ENCODE assay signal across 11 cellular contexts in genomic region chr17:20122236-20122879, GRCh38.
A peak's percentile ranks its signal among the peaks of the same experiment; 100 is the strongest.
DNase-seq lines count a peak whose midpoint lies in the region; ATAC-seq, FAIRE-seq and TF ChIP-seq lines count a peak whose summit lies in the region.
"Had no signal": no experiment of that assay in that cellular context is flagged by ENCODE, and none has a peak within 500 bp of the region (broad histone marks: within the 10 kb centered on the region; RNA-seq: fewer than 3 reads in every experiment).

No MANE protein-coding gene starts in this region.

- no peak overlapping the region for H4K5ac ChIP-seq in IMR-90 (ENCODE audit: low read depth, low read length)

- DNase-seq in Ammon's horn (ENCODE audit: low spot score), result peak; percentile 73
- no peak for DNase-seq in IMR-90
- no peak for DNase-seq in colonic mucosa
- peak; percentile 86 for DNase-seq in myocyte (ENCODE audit: low read depth)
- no peak for DNase-seq in HPDE6-E6E7 (ENCODE audit: extremely low spot score)
- no peak for DNase-seq in urothelium cell line (ENCODE audit: low spot score)
- no peak for DNase-seq in AML-193 (lab: John Stamatoyannopoulos, UW)
- DNase-seq in NCI-H226, result no peak

- no peak overlapping the region for H3K23ac ChIP-seq in IMR-90 (ENCODE audit: low read depth, low read length)

- H4K8ac ChIP-seq in IMR-90 (ENCODE audit: low read depth in 2 of 2, low read length in 2 of 2), result peak overlapping the region in 1 of 2 experiments; percentile 29; a peak in 1 of 4 replicates

- 72% methylated on average over 2 of the region's 8 CpGs; no CpG with 5 or more reads in 1 of the 2 experiments for WGBS in IMR-90 (ENCODE audit: extremely low coverage in 2 of 2, insufficient read length in 1 of 2), 2 experiments

- H3K9ac ChIP-seq in IMR-90 (ENCODE audit: low read depth, low read length) (no peak overlapping the region), colonic mucosa (ENCODE audit: low read depth in 2 of 2, low read length in 2 of 2) (no peak overlapping the region)

- H3K4me2 ChIP-seq in IMR-90 (ENCODE audit: low read depth, low read length), result no peak overlapping the region

- 0 out of 2 replicates have a peak overlapping the region, but pooled peaks have one; percentile 24 for H3K14ac ChIP-seq in IMR-90 (replicated peaks; ENCODE audit: low read depth, low read length)

- H2BK5ac ChIP-seq in IMR-90 (ENCODE audit: low read depth, low read length, poor library complexity, severe bottlenecking), result no peak overlapping the region

- dilution Hi-C loops in IMR-90 (cut with HindIII; ENCODE audit: low sequenced_read_pairs, unreplicated experiment), result no loop called here

- POLR2A ChIA-PET in IMR-90 (lab: Charles Lee; ENCODE audit: unreplicated experiment), result no interaction called here

- H2AK5ac ChIP-seq in IMR-90 (ENCODE audit: low read depth, low read length), result peak overlapping the region; percentile 20; the same call in 1 of the 2 replicates

- no peaks in the 10 kb centered on the region for H4K20me1 ChIP-seq in IMR-90 (ENCODE audit: insufficient read depth, low read length)

- peak overlapping the region; percentile 67; the same call in 2 of the 3 replicates for H2BK15ac ChIP-seq in IMR-90 (ENCODE audit: low read depth, low read length)

- intact Hi-C loops in IMR-90 (cut with micrococcal nuclease), result loop anchor here (1.0 to 5.0 kb wide), 2 partner anchors 105 to 725 kb away; no protein-coding TSS in a partner anchor
- intact Hi-C loops in colonic mucosa (cut with DNase I), result loop anchor here (5.0 kb wide), 2 partner anchors 105 to 195 kb away; no protein-coding TSS in a partner anchor

- TF ChIP-seq RAD21 in IMR-90 (IDR thresholded peaks at IDR 0.05; ENCODE audit: low read length), result no peak

- no peak for TF ChIP-seq CTCF in IMR-90 (conservative IDR thresholded peaks at IDR 0.05; ENCODE audit: low read depth, low read length)
- TF ChIP-seq CTCF in colonic mucosa (IDR thresholded peaks at IDR 0.05), result no peak

- ATAC-seq in IMR-90 (ENCODE audit: low read depth), result no peak; the same call in none of the 2 replicates

- H3K18ac ChIP-seq in IMR-90 (ENCODE audit: low read depth, low read length), result no peak overlapping the region

- H3K4me3 ChIP-seq in IMR-90 (ENCODE audit: insufficient read depth, low read depth, low read length) (no peak overlapping the region), colonic mucosa (peak overlapping the region; percentile 0)
- H3K4me3 ChIP-seq: esophagus muscularis mucosa, pancreas, uterus had no signal

- H3K4ac ChIP-seq in IMR-90 (ENCODE audit: low read depth, low read length), result peak overlapping the region; percentile 63

- no peaks in the 10 kb centered on the region for H3K9me3 ChIP-seq in IMR-90 (ENCODE audit: control insufficient read depth, insufficient read depth, low read length)
- H3K9me3 ChIP-seq in colonic mucosa, result no peaks in the 10 kb centered on the region
- H3K9me3 ChIP-seq: esophagus muscularis mucosa, pancreas, uterus had no signal

- CTCF ChIA-PET in IMR-90 (lab: Yijun Ruan, JAX), result interaction anchor here (0.6 to 2.4 kb wide), 7 partner anchors 19 to 129 kb away, joined by 3 to 8 read pairs (median 3); partner anchors contain the start of gene SPECC1

- H3K27me3 ChIP-seq in IMR-90 (ENCODE audit: control insufficient read depth, insufficient read depth, low read length), result no peaks in the 10 kb centered on the region
- no peaks in the 10 kb centered on the region for H3K27me3 ChIP-seq in colonic mucosa
- H3K27me3 ChIP-seq: esophagus muscularis mucosa, pancreas, uterus had no signal

- peak overlapping the region; percentile 58 for H2BK120ac ChIP-seq in IMR-90 (ENCODE audit: low read depth, low read length)

- FAIRE-seq in urothelium cell line (lab: Jason Lieb, UNC), result no peak
- FAIRE-seq: pancreas had no signal

- H3K56ac ChIP-seq in IMR-90 (ENCODE audit: extremely low read depth, insufficient read depth, low read length), result no peak overlapping the region; the same call in 1 of the 2 replicates

- H3K36me3 ChIP-seq in IMR-90 (ENCODE audit: control insufficient read depth, insufficient read depth, low read length) (no peaks in the 10 kb centered on the region), colonic mucosa (no peaks in the 10 kb centered on the region)
- H3K36me3 ChIP-seq: esophagus muscularis mucosa, pancreas, uterus had no signal

- H2BK20ac ChIP-seq in IMR-90 (ENCODE audit: low read depth, low read length), result peak overlapping the region; percentile 43

- in situ Hi-C loops in IMR-90 (cut with MboI; ENCODE audit: low sequenced_read_pairs), result loop anchor here (5.0 kb wide), 1 partner anchor 195 kb away; no protein-coding TSS in a partner anchor

- TF ChIP-seq POLR2A in IMR-90 (IDR thresholded peaks at IDR 0.05; ENCODE audit: low read depth, low read length), result no peak

- H2AFZ ChIP-seq in IMR-90 (replicated peaks; ENCODE audit: low read length, poor library complexity), result peak overlapping the region; percentile 58

- peaks cover 8% of the 10 kb centered on the region for H3K4me1 ChIP-seq in IMR-90 (ENCODE audit: control insufficient read depth, insufficient read depth, low read length)
- no peaks in the 10 kb centered on the region for H3K4me1 ChIP-seq in colonic mucosa
- H3K4me1 ChIP-seq: pancreas, uterus had no signal

- peaks cover 6% of the 10 kb centered on the region; the same call in 1 of the 2 replicates for H3K9me1 ChIP-seq in IMR-90 (ENCODE audit: insufficient read depth, low read length)

- H3K27ac ChIP-seq in IMR-90 (ENCODE audit: insufficient read depth, low read length) (no peak overlapping the region), colonic mucosa (no peak overlapping the region)
- H3K27ac ChIP-seq: esophagus muscularis mucosa, pancreas, uterus had no signal

- H4K91ac ChIP-seq in IMR-90 (ENCODE audit: insufficient read depth, low read depth, low read length), result peak overlapping the region; percentile 66; the same call in 1 of the 2 replicates

- no peaks in the 10 kb centered on the region for H3K79me1 ChIP-seq in IMR-90 (ENCODE audit: low read depth in 1 of 2, low read length in 2 of 2)

- no peak overlapping the region for H2AK9ac ChIP-seq in IMR-90 (replicated peaks; ENCODE audit: low read depth, low read length, poor library complexity)

- no TSS peak for BruUV-seq in IMR-90 (replicated peaks; lab: Mats Ljungman, UMichigan)

TF ChIP-seq in IMR-90, 13 proteins besides CTCF, POLR2A, EP300 and RAD21:
- TF ChIP-seq RFX5 (IDR thresholded peaks at IDR 0.05; ENCODE audit: low read depth, low read length), result no peak
- peak; percentile 31; the same call in 1 of the 2 replicates for TF ChIP-seq CEBPB (IDR thresholded peaks at IDR 0.05; ENCODE audit: low read depth, low read length)

Comparison
In these comparisons a context has a peak if more than half of its experiments do, and no peak if none do; other contexts are left out.
1. DNase-seq: peak in Ammon's horn (single experiment) and myocyte (single experiment); none in IMR-90 (single experiment), colonic mucosa (single experiment), HPDE6-E6E7 (single experiment), urothelium cell line (single experiment), AML-193 (0 of 2) and NCI-H226 (single experiment).